ENCODE assay signal across 8 cellular contexts in the genomic region with DNA sequence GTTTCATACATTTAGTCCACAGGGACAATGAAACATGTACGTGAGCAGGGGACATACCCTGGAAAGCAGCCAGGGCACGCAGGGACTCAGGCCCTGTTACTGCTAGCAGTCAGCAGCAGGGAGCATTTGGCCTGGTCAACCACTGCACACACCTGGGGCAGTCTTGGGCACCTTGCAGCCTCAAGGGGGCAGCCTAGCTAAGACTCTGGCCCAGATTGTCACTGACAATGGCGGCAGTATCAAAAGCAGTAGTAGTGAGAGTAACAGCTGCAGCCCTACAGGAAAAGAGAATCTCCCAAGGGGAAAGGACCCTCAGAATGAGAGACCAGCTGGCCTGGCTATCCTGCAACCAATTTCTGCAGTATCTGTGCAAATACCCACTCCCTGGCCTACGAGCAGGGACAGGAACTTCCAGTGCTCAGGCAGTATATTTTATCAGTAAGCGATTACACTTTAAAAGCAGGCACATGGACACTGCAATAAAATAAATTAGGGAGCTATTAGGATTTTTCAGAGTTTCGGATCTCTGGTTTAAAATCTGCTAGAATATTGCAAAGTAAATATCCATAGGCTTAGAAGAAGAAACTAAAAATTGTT.
DNase-seq lines count a peak whose midpoint lies in the region; ATAC-seq and TF ChIP-seq lines count a peak whose summit lies in the region.

No MANE protein-coding gene starts in this region.

- 52% methylated on average over 6 of the region's 6 CpGs for WGBS in smooth muscle cell (ENCODE audit: low lambda C conversion rate)

- no peaks in the 10 kb centered on the region for H3K9me3 Mint-ChIP-seq in activated naive CD8-positive, alpha-beta T cell treated with anti-CD3 and anti-CD28 coated beads, Interleukin-2, amount 10 ng/mL, durations not matched to agents 7 days and 5 days

- ATAC-seq in GM21786 (IDR thresholded peaks at IDR 0.05; ENCODE audit: unreplicated experiment) (peak; percentile 97), omental fat pad (ENCODE audit: low FRiP score) (no peak)
- peak; percentile 97 for ATAC-seq in activated naive CD8-positive, alpha-beta T cell treated with anti-CD3 and anti-CD28 coated beads, Interleukin-2, amount 10 ng/mL, durations not matched to agents 7 days and 5 days (ENCODE audit: low read depth)

- no peaks in the 10 kb centered on the region for H4K20me1 ChIP-seq in smooth muscle cell (ENCODE audit: low read depth)

- H3K27me3 ChIP-seq in smooth muscle cell (ENCODE audit: low read depth) = no peaks in the 10 kb centered on the region

- no peaks in the 10 kb centered on the region for H3K36me3 ChIP-seq in smooth muscle cell (ENCODE audit: low read depth)

- no peak overlapping the region for H3K27ac Mint-ChIP-seq in activated naive CD8-positive, alpha-beta T cell treated with anti-CD3 and anti-CD28 coated beads, Interleukin-2, amount 10 ng/mL, durations not matched to agents 7 days and 5 days

- DNase-seq in GM10248 (ENCODE audit: extremely low spot score) (peak; percentile 56), SK-N-DZ (ENCODE audit: low spot score) (peak; percentile 83), hepatic stellate cell (ENCODE audit: low spot score) (peak; percentile 10), smooth muscle cell (lab: John Stamatoyannopoulos, UW; ENCODE audit: unreplicated experiment) (no peak), omental fat pad (ENCODE audit: low spot score) (no peak)
- peak; percentile 37 for DNase-seq in Jurkat, Clone E6-1 (ENCODE audit: low read depth, low spot score)
- DNase-seq in activated naive CD8-positive, alpha-beta T cell treated with anti-CD3 and anti-CD28 coated beads, Interleukin-2, amount 10 ng/mL, durations not matched to agents 7 days and 5 days = peak; percentile 65

- POLR2A ChIA-PET in GM10248 (lab: Yijun Ruan, JAX) = no interaction called here
- POLR2A ChIA-PET in activated naive CD8-positive, alpha-beta T cell treated with anti-CD3 and anti-CD28 coated beads, Interleukin-2, amount 10 ng/mL, durations not matched to agents 7 days and 5 days (lab: Charles Lee) = no interaction called here

- H3K4me1 Mint-ChIP-seq in activated naive CD8-positive, alpha-beta T cell treated with anti-CD3 and anti-CD28 coated beads, Interleukin-2, amount 10 ng/mL, durations not matched to agents 7 days and 5 days = peaks cover 4% of the 10 kb centered on the region

- CTCF ChIA-PET in GM10248 (lab: Yijun Ruan, JAX) = interaction anchor here (0.6 to 6.7 kb wide), 17 partner anchors 9 to 422 kb away, joined by 3 to 88 read pairs (median 4); no protein-coding TSS in a partner anchor

- no peak overlapping the region for H3K27ac ChIP-seq in smooth muscle cell (ENCODE audit: low read depth)

- H3K27me3 Mint-ChIP-seq in activated naive CD8-positive, alpha-beta T cell treated with anti-CD3 and anti-CD28 coated beads, Interleukin-2, amount 10 ng/mL, durations not matched to agents 7 days and 5 days = peaks cover 3% of the 10 kb centered on the region

- H2AFZ ChIP-seq in smooth muscle cell (ENCODE audit: low read depth) = no peak overlapping the region

- H3K36me3 Mint-ChIP-seq in activated naive CD8-positive, alpha-beta T cell treated with anti-CD3 and anti-CD28 coated beads, Interleukin-2, amount 10 ng/mL, durations not matched to agents 7 days and 5 days = no peaks in the 10 kb centered on the region

- no peak overlapping the region for H3K9ac ChIP-seq in smooth muscle cell (ENCODE audit: low read depth)

- H3K4me1 ChIP-seq in smooth muscle cell (ENCODE audit: low read depth) = no peaks in the 10 kb centered on the region

- H3K4me3 Mint-ChIP-seq in activated naive CD8-positive, alpha-beta T cell treated with anti-CD3 and anti-CD28 coated beads, Interleukin-2, amount 10 ng/mL, durations not matched to agents 7 days and 5 days = no peak overlapping the region

- no peak overlapping the region for H3K4me2 ChIP-seq in smooth muscle cell

- H3K4me3 ChIP-seq in Jurkat, Clone E6-1 (ENCODE audit: low read length) = no peak overlapping the region
- H3K4me3 ChIP-seq in smooth muscle cell = no peak overlapping the region

- H3F3A ChIP-seq in smooth muscle cell (ENCODE audit: low read depth) = no peaks in the 10 kb centered on the region

- no peaks in the 10 kb centered on the region for H3K9me3 ChIP-seq in smooth muscle cell (replicated peaks; ENCODE audit: low read depth)

- H3K79me2 ChIP-seq in smooth muscle cell (ENCODE audit: low read depth) = no peaks in the 10 kb centered on the region

- TF ChIP-seq CTCF in GM10248 (IDR thresholded peaks at IDR 0.05; ENCODE audit: control extremely low read depth, extremely low read depth, low read depth, missing control alignments) (peak; percentile 76), smooth muscle cell (IDR thresholded peaks at IDR 0.05; ENCODE audit: borderline replicate concordance, insufficient read depth, poor library complexity, severe bottlenecking) (peak; percentile 54), omental fat pad (IDR thresholded peaks at IDR 0.05) (no peak)

Comparison
In these comparisons a context has a peak if more than half of its experiments do, and no peak if none do; other contexts are left out.
1. DNase-seq: peak in GM10248 (single experiment), Jurkat, Clone E6-1 (single experiment), SK-N-DZ (single experiment), activated naive CD8-positive, alpha-beta T cell treated with anti-CD3 and anti-CD28 coated beads, Interleukin-2, amount 10 ng/mL, durations not matched to agents 7 days and 5 days (single experiment) and hepatic stellate cell (single experiment); none in smooth muscle cell (single experiment) and omental fat pad (single experiment).
2. CTCF ChIP-seq: peak in GM10248 (single experiment) and smooth muscle cell (single experiment); none in omental fat pad (0 of 3).